ENCODE assay signal across 8 cellular contexts in genomic region chrX:40108959-40109287, GRCh38. TPM values are rescaled to one million over a fixed set of nuclear protein-coding genes. Genes with fewer than 3 reads are reported as not detected.
A peak's percentile ranks its signal among the peaks of the same experiment; 100 is the strongest.
DNase-seq lines count a peak whose midpoint lies in the region; ATAC-seq lines count a peak whose summit lies in the region.

No MANE protein-coding gene starts in this region.

- H3K36me3 ChIP-seq in NT2/D1 (ENCODE audit: insufficient read depth, insufficient read length, low read length) (no peaks in the 10 kb centered on the region), urinary bladder (ENCODE audit: insufficient read depth) (no peaks in the 10 kb centered on the region)

- H3K4me3 ChIP-seq in NT2/D1 (ENCODE audit: insufficient read length, low read depth), result peak overlapping the region; percentile 49
- peak overlapping the region; percentile 55 for H3K4me3 ChIP-seq in urinary bladder (ENCODE audit: low read depth, low read length)

- H3K4me1 Mint-ChIP-seq in activated T-helper 2 cell treated with anti-CD3 and anti-CD28 coated beads, Interferon-gamma antibody, Interleukin-2, Interleukin-4, amounts not matched to agents 10 μg/mL and 5 μg/mL and 100 μg/mL, durations not matched to agents 14 hours and 24 hours and 36 hours (ENCODE audit: low read depth), result peaks cover 16% of the 10 kb centered on the region
- peaks cover 5 to 8% of the 10 kb centered on the region in 2 donors for H3K4me1 Mint-ChIP-seq in natural killer cell treated with Interleukin-12 subunit alpha and Interleukin-12 subunit beta and Interleukin-15 and Interleukin-18, amount 100 ng/mL, for 72 hours (ENCODE audit: low read depth in 2 of 2)

- H3K36me3 Mint-ChIP-seq in activated T-helper 2 cell treated with anti-CD3 and anti-CD28 coated beads, Interferon-gamma antibody, Interleukin-2, Interleukin-4, amounts not matched to agents 10 μg/mL and 5 μg/mL and 100 μg/mL, durations not matched to agents 14 hours and 24 hours and 36 hours (ENCODE audit: low read depth), result no peaks in the 10 kb centered on the region
- H3K36me3 Mint-ChIP-seq in natural killer cell treated with Interleukin-12 subunit alpha and Interleukin-12 subunit beta and Interleukin-15 and Interleukin-18, amount 100 ng/mL, for 72 hours, result no peaks in the 10 kb centered on the region

- peak overlapping the region; percentile 89 for H3K27ac ChIP-seq in urinary bladder (ENCODE audit: low read depth)

- peaks cover 12% of the 10 kb centered on the region for H3K27me3 ChIP-seq in NT2/D1 (ENCODE audit: insufficient read depth, insufficient read length)

- H3K27ac Mint-ChIP-seq in activated T-helper 2 cell treated with anti-CD3 and anti-CD28 coated beads, Interferon-gamma antibody, Interleukin-2, Interleukin-4, amounts not matched to agents 10 μg/mL and 5 μg/mL and 100 μg/mL, durations not matched to agents 14 hours and 24 hours and 36 hours, result no peak overlapping the region
- no peak overlapping the region for H3K27ac Mint-ChIP-seq in natural killer cell treated with Interleukin-12 subunit alpha and Interleukin-12 subunit beta and Interleukin-15 and Interleukin-18, amount 100 ng/mL, for 72 hours

- WGBS in urinary bladder, result 1% methylated on average over 47 of the region's 48 CpGs

- H3K9me3 Mint-ChIP-seq in activated T-helper 2 cell treated with anti-CD3 and anti-CD28 coated beads, Interferon-gamma antibody, Interleukin-2, Interleukin-4, amounts not matched to agents 10 μg/mL and 5 μg/mL and 100 μg/mL, durations not matched to agents 14 hours and 24 hours and 36 hours, result no peaks in the 10 kb centered on the region
- H3K9me3 Mint-ChIP-seq in natural killer cell treated with Interleukin-12 subunit alpha and Interleukin-12 subunit beta and Interleukin-15 and Interleukin-18, amount 100 ng/mL, for 72 hours, result no peaks in the 10 kb centered on the region

- intact Hi-C loops in activated T-helper 2 cell treated with anti-CD3 and anti-CD28 coated beads, Interferon-gamma antibody, Interleukin-2, Interleukin-4, amounts not matched to agents 10 μg/mL and 5 μg/mL and 100 μg/mL, durations not matched to agents 14 hours and 24 hours and 36 hours (cut with micrococcal nuclease), result no loop called here

- peak overlapping the region; percentile 80 for H3K9ac ChIP-seq in NT2/D1 (ENCODE audit: insufficient read length, low read depth)

- no peaks in the 10 kb centered on the region for H3K9me3 ChIP-seq in NT2/D1 (ENCODE audit: insufficient read depth, low read length)

- no peak overlapping the region for H3K4me3 Mint-ChIP-seq in activated T-helper 2 cell treated with anti-CD3 and anti-CD28 coated beads, Interferon-gamma antibody, Interleukin-2, Interleukin-4, amounts not matched to agents 10 μg/mL and 5 μg/mL and 100 μg/mL, durations not matched to agents 14 hours and 24 hours and 36 hours (ENCODE audit: low read depth)
- peak overlapping the region; percentile 42 for H3K4me3 Mint-ChIP-seq in natural killer cell treated with Interleukin-12 subunit alpha and Interleukin-12 subunit beta and Interleukin-15 and Interleukin-18, amount 100 ng/mL, for 72 hours

- H3K27me3 Mint-ChIP-seq in activated T-helper 2 cell treated with anti-CD3 and anti-CD28 coated beads, Interferon-gamma antibody, Interleukin-2, Interleukin-4, amounts not matched to agents 10 μg/mL and 5 μg/mL and 100 μg/mL, durations not matched to agents 14 hours and 24 hours and 36 hours (ENCODE audit: low read depth), result peaks cover 3% of the 10 kb centered on the region
- peaks cover 0 to 16% of the 10 kb centered on the region in 2 donors for H3K27me3 Mint-ChIP-seq in natural killer cell treated with Interleukin-12 subunit alpha and Interleukin-12 subunit beta and Interleukin-15 and Interleukin-18, amount 100 ng/mL, for 72 hours

- peak; percentile 53 to 64 for ATAC-seq in natural killer cell treated with Interleukin-12 subunit alpha and Interleukin-12 subunit beta and Interleukin-15 and Interleukin-18, amount 100 ng/mL, for 72 hours
- ATAC-seq in HG02588 (IDR thresholded peaks at IDR 0.05; ENCODE audit: unreplicated experiment), result no peak

- DNase-seq in activated T-cell treated with anti-CD3 and anti-CD28 coated beads for 1 hour (ENCODE audit: low read depth) (peak; percentile 53), activated T-cell treated with anti-CD3 and anti-CD28 coated beads for 4 hours (no peak), NT2/D1 (ENCODE audit: low read depth, low spot score) (no peak), fibroblast of peridontal ligament (ENCODE audit: extremely low read depth) (peak; percentile 64)
- peak; percentile 51 for DNase-seq in activated T-helper 2 cell treated with anti-CD3 and anti-CD28 coated beads, Interferon-gamma antibody, Interleukin-2, Interleukin-4, amounts not matched to agents 10 μg/mL and 5 μg/mL and 100 μg/mL, durations not matched to agents 14 hours and 24 hours and 36 hours (ENCODE audit: low spot score)
- DNase-seq in natural killer cell treated with Interleukin-12 subunit alpha and Interleukin-12 subunit beta and Interleukin-15 and Interleukin-18, amount 100 ng/mL, for 72 hours (ENCODE audit: low spot score), result peak; percentile 72

- H3K4me1 ChIP-seq in NT2/D1 (ENCODE audit: insufficient read depth, insufficient read length) (peaks cover 2% of the 10 kb centered on the region), urinary bladder (ENCODE audit: insufficient read depth) (no peaks in the 10 kb centered on the region)

RNA-seq across cellular contexts. Expression of gene BCOR, which starts 11.2 kb away (rescaled TPM):
- total RNA-seq in activated T-helper 2 cell treated with anti-CD3 and anti-CD28 coated beads, Interferon-gamma antibody, Interleukin-2, Interleukin-4, amounts not matched to agents 10 μg/mL and 5 μg/mL and 100 μg/mL, durations not matched to agents 14 hours and 24 hours and 36 hours, result 74.6 and 82.2 TPM in 2 replicates
- 10 to 100 TPM; 52.3 to 56.7 TPM for total RNA-seq in natural killer cell treated with Interleukin-12 subunit alpha and Interleukin-12 subunit beta and Interleukin-15 and Interleukin-18, amount 100 ng/mL, for 72 hours
- total RNA-seq in urinary bladder, result 26.5 TPM
- polyA plus RNA-seq in urinary bladder, result 20.8 TPM

Comparison
In these comparisons a context has a peak if more than half of its experiments do, and no peak if none do; other contexts are left out.
1. DNase-seq: peak in activated T-cell treated with anti-CD3 and anti-CD28 coated beads for 1 hour (single experiment), activated T-helper 2 cell treated with anti-CD3 and anti-CD28 coated beads, Interferon-gamma antibody, Interleukin-2, Interleukin-4, amounts not matched to agents 10 μg/mL and 5 μg/mL and 100 μg/mL, durations not matched to agents 14 hours and 24 hours and 36 hours (single experiment), fibroblast of peridontal ligament (single experiment) and natural killer cell treated with Interleukin-12 subunit alpha and Interleukin-12 subunit beta and Interleukin-15 and Interleukin-18, amount 100 ng/mL, for 72 hours (single experiment); none in activated T-cell treated with anti-CD3 and anti-CD28 coated beads for 4 hours (single experiment) and NT2/D1 (single experiment).